ENCODE assay signal across 9 cellular contexts in the genomic region with DNA sequence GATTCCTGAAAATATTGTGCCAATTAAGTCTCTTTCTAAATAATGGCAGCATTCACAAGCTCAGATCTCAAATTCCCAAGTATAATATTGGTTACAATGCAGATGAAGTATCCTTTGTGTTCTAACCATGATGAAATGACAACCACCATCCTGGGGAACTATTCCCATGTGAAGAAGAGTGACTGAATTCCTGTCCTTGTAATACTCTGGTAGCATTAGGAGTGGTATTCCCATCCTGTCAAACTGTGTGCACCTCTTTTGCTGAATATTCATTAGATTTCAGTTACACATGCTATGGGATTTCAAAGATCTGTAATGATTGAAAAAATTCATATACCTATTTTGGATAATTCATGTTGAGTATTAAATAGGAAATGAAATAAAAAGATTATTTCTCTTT.
"Had no signal": no experiment of that assay in that cellular context is flagged by ENCODE, and none has a peak within 500 bp of the region (broad histone marks: within the 10 kb centered on the region; RNA-seq: fewer than 3 reads in every experiment).

No MANE protein-coding gene starts in this region.

- H3K27ac ChIP-seq: HL-60 had no signal

- H3K4me3 ChIP-seq: GM23338, K562 had no signal

- FAIRE-seq: H1, H54, HepG2, K562 had no signal

- DNase-seq: H9, HCEC 1CT, KG1 had no signal

- H3K4me2 ChIP-seq: GM23338 had no signal

- ATAC-seq: GM23338, HepG2 had no signal
